ENCODE assay signal across 9 cellular contexts in genomic region chr15:74664028-74664616, GRCh38. TPM values are rescaled to one million over a fixed set of nuclear protein-coding genes. Genes with fewer than 3 reads are reported as not detected.
DNase-seq lines count a peak whose midpoint lies in the region; ATAC-seq, FAIRE-seq and TF ChIP-seq lines count a peak whose summit lies in the region.
"Had no signal": no experiment of that assay in that cellular context is flagged by ENCODE, and none has a peak within 500 bp of the region (broad histone marks: within the 10 kb centered on the region; RNA-seq: fewer than 3 reads in every experiment).

No MANE protein-coding gene starts in this region.

- no peak for TF ChIP-seq POLR2A in A549 (IDR thresholded peaks at IDR 0.05; ENCODE audit: low read length)

- H3K9me3 ChIP-seq in A549 (no peaks in the 10 kb centered on the region), PC-3 (ENCODE audit: low read length) (no peaks in the 10 kb centered on the region)
- H3K9me3 ChIP-seq: ovary had no signal

- H3K79me2 ChIP-seq in PC-3 (ENCODE audit: low read length): peaks cover 32% of the 10 kb centered on the region

- H3K9me2 ChIP-seq in PC-3 (replicated peaks; ENCODE audit: low read length): no peaks in the 10 kb centered on the region

- no peak overlapping the region for H3K9ac ChIP-seq in PC-3 (ENCODE audit: low read length)

- H3K4me1 ChIP-seq in A549 (peaks cover 17% of the 10 kb centered on the region; the same call in 2 of the 3 replicates), PC-3 (ENCODE audit: insufficient read depth, low read length) (peaks cover 14% of the 10 kb centered on the region)

- H3F3A ChIP-seq in PC-3 (ENCODE audit: low read length, unreplicated experiment): no peaks in the 10 kb centered on the region

- no peak overlapping the region for H3K4me3 ChIP-seq in A549
- no peak overlapping the region for H3K4me3 ChIP-seq in PC-3 (ENCODE audit: low read length)
- H3K4me3 ChIP-seq: ovary had no signal

- 0 out of 2 replicates have a peak overlapping the region, but pooled peaks have one; percentile 35 for H2AFZ ChIP-seq in PC-3 (ENCODE audit: low read length)

- peak overlapping the region in 1 of 2 experiments; percentile 61; a peak in 1 of 6 replicates for H3K27ac ChIP-seq in A549
- H3K27ac ChIP-seq in PC-3 (ENCODE audit: low read length): peak overlapping the region; percentile 31
- H3K27ac ChIP-seq: ovary had no signal

- no peak for FAIRE-seq in A549 (lab: Jason Lieb, UNC)

- H3K4me2 ChIP-seq in A549: peak overlapping the region; percentile 34; the same call in 2 of the 3 replicates
- H3K4me2 ChIP-seq in PC-3 (ENCODE audit: low read length): peak overlapping the region; percentile 11

- H3K27me3 ChIP-seq in PC-3 (ENCODE audit: low read length): no peaks in the 10 kb centered on the region
- H3K27me3 ChIP-seq: ovary had no signal

- intact Hi-C loops in PC-3 (cut with micrococcal nuclease): no loop called here

- peak; percentile 47 to 73; a peak in 4 of 6 replicates for ATAC-seq in A549
- peak; percentile 93 for ATAC-seq in PC-3
- ATAC-seq in esophagus mucosa: peak; percentile 50

- WGBS in A549 (ENCODE audit: missing lambda C conversion rate): 0% methylated on average over 2 of the region's 2 CpGs

- H3K36me3 ChIP-seq in PC-3 (ENCODE audit: low read depth, low read length): peaks cover 14% of the 10 kb centered on the region; the same call in 1 of the 2 replicates
- H3K36me3 ChIP-seq: ovary had no signal

- H4K20me1 ChIP-seq in PC-3 (ENCODE audit: low read length): peaks cover 7% of the 10 kb centered on the region; the same call in 1 of the 2 replicates

- no peak for TF ChIP-seq EP300 in A549 (IDR thresholded peaks at IDR 0.05)

- DNase-seq in A549 (ENCODE audit: low read depth in 1 of 2, low spot score in 1 of 2) (peak in 1 of 2 experiments; percentile 14), PC-3 (peak; percentile 60), midbrain (lab: John Stamatoyannopoulos, UW) (peak; percentile 51), NCI-H446 (lab: John Stamatoyannopoulos, UW) (no peak), DMS79 (lab: John Stamatoyannopoulos, UW) (no peak)
- DNase-seq in activated CD4-positive, alpha-beta T cell treated with anti-CD3 and anti-CD28 coated beads, Interleukin-2, amount 50 U/mL, for 48 hours: no peak
- no peak for DNase-seq in activated CD4-positive, alpha-beta T cell treated with anti-CD3 and anti-CD28 coated beads for 48 hours

- POLR2A ChIA-PET in A549 (lab: Yijun Ruan, JAX): no interaction called here
- POLR2A ChIA-PET in PC-3 (lab: Charles Lee; ENCODE audit: unreplicated experiment): no interaction called here

- TF ChIP-seq CTCF in A549 (IDR thresholded peaks at IDR 0.05): no peak
- no peak for TF ChIP-seq CTCF in PC-3 (conservative IDR thresholded peaks at IDR 0.05; ENCODE audit: low read depth, low read length)

- CTCF ChIA-PET in A549 (lab: Yijun Ruan, JAX) (interaction anchor here (1.1 to 3.9 kb wide), 3 partner anchors 29 to 106 kb away, joined by 3 to 33 read pairs (median 5); no protein-coding TSS in a partner anchor), PC-3 (lab: Charles Lee) (no interaction called here)

- TF ChIP-seq RAD21 in A549 (conservative IDR thresholded peaks at IDR 0.05 in 1 of 2, IDR thresholded peaks at IDR 0.05 in 1 of 2): no peak

- no TSS peak for BruUV-seq in PC-3 (replicated peaks; lab: Mats Ljungman, UMichigan)

TF ChIP-seq in A549, 52 proteins besides CTCF, POLR2A, EP300 and RAD21:
- TF ChIP-seq CHD2 (IDR thresholded peaks at IDR 0.05; ENCODE audit: low read length, partially characterized antibody) (no peak), REST (IDR thresholded peaks at IDR 0.05) (no peak)

RNA-seq across cellular contexts. Expression of gene EDC3, which starts 31.7 kb away (rescaled TPM):
- polyA plus RNA-seq in A549 (2011; rRNA removed) (23.2 and 31.2 TPM in 2 replicates), A549 (2017; fragmentation: RNase III; extraction: RNeasy Plus Mini Kit Qiagen cat#74134 plus additional on column Dnase treatment) (17.7 to 24.1 TPM (median 23.4 TPM) in 3 replicates)
- polyA plus RNA-seq in A549 (2012; cell fraction: cytosol; rRNA removed): 18.4 and 21.3 TPM in 2 replicates
- 31.0 and 34.5 TPM in 2 replicates for polyA plus RNA-seq in A549 (2012; cell fraction: nucleus; rRNA removed)
- 48.8 and 53.9 TPM in 2 replicates for polyA minus RNA-seq in A549 (2011; rRNA and poly(A)+ RNA removed)
- total RNA-seq in PC-3 (2014; rRNA removed) (9.9 and 15.6 TPM in 2 replicates), esophagus mucosa (21.3 TPM)

RNA-seq across cellular contexts. Expression of gene CLK3, which starts 48.5 kb away (rescaled TPM):
- polyA plus RNA-seq in A549 (2011; rRNA removed): 35.7 and 42.5 TPM in 2 replicates
- 47.3 and 47.8 TPM in 2 replicates for polyA plus RNA-seq in A549 (2012; cell fraction: cytosol; rRNA removed)
- 97.8 and 126 TPM in 2 replicates for polyA plus RNA-seq in A549 (2012; cell fraction: nucleus; rRNA removed)
- polyA plus RNA-seq in A549 (2017; fragmentation: RNase III; extraction: RNeasy Plus Mini Kit Qiagen cat#74134 plus additional on column Dnase treatment): 39.1 to 48.2 TPM (median 47.0 TPM) in 3 replicates
- polyA minus RNA-seq in A549 (2011; rRNA and poly(A)+ RNA removed): 91.4 and 122 TPM in 2 replicates
- total RNA-seq in PC-3 (2014; rRNA removed): 56.2 and 64.1 TPM in 2 replicates
- total RNA-seq in esophagus mucosa: 41.0 TPM

Comparison
In these comparisons a context has a peak if more than half of its experiments do, and no peak if none do; other contexts are left out.
1. DNase-seq: peak in PC-3 (single experiment) and midbrain (single experiment); none in activated CD4-positive, alpha-beta T cell treated with anti-CD3 and anti-CD28 coated beads, Interleukin-2, amount 50 U/mL, for 48 hours (0 of 2), activated CD4-positive, alpha-beta T cell treated with anti-CD3 and anti-CD28 coated beads for 48 hours (single experiment), NCI-H446 (0 of 2) and DMS79 (single experiment).
2. Peak in every context shown above with its lines, with median percentiles within 50 percentile points of each other: ATAC-seq.